Comparison of ENCODE assay signal across 8 cellular contexts in genomic region chr5:156934450-156935211, GRCh38.
DNase-seq lines count a peak whose midpoint lies in the region; ATAC-seq lines count a peak whose summit lies in the region.

No MANE protein-coding gene starts in this region.

- ATAC-seq in HG03108 (IDR thresholded peaks at IDR 0.05; ENCODE audit: unreplicated experiment): peak; percentile 39
- ATAC-seq in activated CD4-positive, CD25-positive, alpha-beta regulatory T cell treated with anti-CD3 and anti-CD28 coated beads, Interleukin-2, amount 50 U/mL, for 24 hours: peak; percentile 38 to 64

- peak; percentile 51 for DNase-seq in NCI-H748 (lab: John Stamatoyannopoulos, UW; ENCODE audit: unreplicated experiment)
- DNase-seq in NCI-H748 treated with DMSO at 0.1 percent for 48 hours (lab: John Stamatoyannopoulos, UW): no peak
- peak; percentile 39 for DNase-seq in effector CD8-positive, alpha-beta T cell (lab: John Stamatoyannopoulos, UW)
- DNase-seq in pons (ENCODE audit: low spot score): peak; percentile 35
- no peak for DNase-seq in dedifferentiated amniotic fluid mesenchymal stem cell (ENCODE audit: extremely low spot score)
- DNase-seq in DMS79 treated with DMSO at 0.1 percent for 48 hours (lab: John Stamatoyannopoulos, UW): no peak

Comparison
In these comparisons a context has a peak if more than half of its experiments do, and no peak if none do; other contexts are left out.
1. DNase-seq: peak in NCI-H748 (single experiment), effector CD8-positive, alpha-beta T cell (single experiment) and pons (single experiment); none in NCI-H748 treated with DMSO at 0.1 percent for 48 hours (single experiment), dedifferentiated amniotic fluid mesenchymal stem cell (single experiment) and DMS79 treated with DMSO at 0.1 percent for 48 hours (single experiment).